In genomic region chr1:229258031-229258850, GRCh38 we compare ENCODE assay signal across 8 cellular contexts. TPM values are rescaled to one million over a fixed set of nuclear protein-coding genes. Genes with fewer than 3 reads are reported as not detected.
DNase-seq lines count a peak whose midpoint lies in the region; ATAC-seq, FAIRE-seq and TF ChIP-seq lines count a peak whose summit lies in the region.

No MANE protein-coding gene starts in this region.

- intact Hi-C loops in psoas muscle (cut with DNase I) = loop anchor here (1.0 to 2.0 kb wide), 3 partner anchors 223 to 257 kb away; no protein-coding TSS in a partner anchor

- H3K4me1 ChIP-seq in Loucy (ENCODE audit: insufficient read depth, low read length, poor library complexity, severe bottlenecking) (peaks cover 14% of the 10 kb centered on the region), psoas muscle (no peaks in the 10 kb centered on the region)

- WGBS in psoas muscle, 3 donors = 14 to 21% (median 16%) methylated on average over 5 of the region's 5 CpGs

- H3K79me2 ChIP-seq in Loucy (ENCODE audit: insufficient read depth, low read length) = no peaks in the 10 kb centered on the region

- H3K27ac ChIP-seq in psoas muscle = no peak overlapping the region

- H3K9me2 ChIP-seq in Loucy (replicated peaks; ENCODE audit: low read depth, low read length) = no peaks in the 10 kb centered on the region

- no peak overlapping the region for H3K4me3 Mint-ChIP-seq in activated naive CD8-positive, alpha-beta T cell treated with anti-CD3 and anti-CD28 coated beads for 36 hours
- H3K4me3 Mint-ChIP-seq in glutamatergic neuron (ENCODE audit: unreplicated experiment) = no peak overlapping the region

- H3K9me3 Mint-ChIP-seq in activated naive CD8-positive, alpha-beta T cell treated with anti-CD3 and anti-CD28 coated beads for 36 hours = no peaks in the 10 kb centered on the region
- no peaks in the 10 kb centered on the region for H3K9me3 Mint-ChIP-seq in glutamatergic neuron (ENCODE audit: unreplicated experiment)

- TF ChIP-seq CTCF in Loucy (conservative IDR thresholded peaks at IDR 0.05; ENCODE audit: low read length) (peak; percentile 91), glutamatergic neuron (IDR thresholded peaks at IDR 0.05; ENCODE audit: partially characterized antibody, unreplicated experiment) (peak; percentile 89), psoas muscle (IDR thresholded peaks at IDR 0.05) (peak; percentile 90)

- H3K9ac ChIP-seq in Loucy (ENCODE audit: low read depth, low read length, poor library complexity, severe bottlenecking) = peak overlapping the region; percentile 47

- H3K36me3 ChIP-seq in Loucy (ENCODE audit: insufficient read depth, low read length) = no peaks in the 10 kb centered on the region
- H3K36me3 ChIP-seq in psoas muscle (ENCODE audit: insufficient read depth in 1 of 2, low read depth in 1 of 2) = no peaks in the 10 kb centered on the region

- H3F3A ChIP-seq in Loucy (ENCODE audit: low read depth) = no peaks in the 10 kb centered on the region

- ATAC-seq in psoas muscle (peak; percentile 83 to 89 (median 84)), HG03432 (IDR thresholded peaks at IDR 0.05; ENCODE audit: unreplicated experiment) (no peak)

- no peaks in the 10 kb centered on the region for H3K27me3 Mint-ChIP-seq in activated naive CD8-positive, alpha-beta T cell treated with anti-CD3 and anti-CD28 coated beads for 36 hours
- peaks cover 3% of the 10 kb centered on the region for H3K27me3 Mint-ChIP-seq in glutamatergic neuron (ENCODE audit: unreplicated experiment)

- DNase-seq in SKM-1 (lab: John Stamatoyannopoulos, UW; ENCODE audit: unreplicated experiment) (peak; percentile 85), glutamatergic neuron (peak; percentile 48), psoas muscle (peak in 1 of 2 donors; percentile 39), NCI-H526 treated with DMSO at 0.1 percent for 48 hours (lab: John Stamatoyannopoulos, UW) (no peak)
- peak; percentile 44 for DNase-seq in activated naive CD8-positive, alpha-beta T cell treated with anti-CD3 and anti-CD28 coated beads for 36 hours

- H3K27me3 ChIP-seq in Loucy (ENCODE audit: insufficient read depth, low read length, poor library complexity, severe bottlenecking) (no peaks in the 10 kb centered on the region), psoas muscle (ENCODE audit: insufficient read depth in 3 of 3, low read length in 2 of 3) (no peaks in the 10 kb centered on the region)

- no peaks in the 10 kb centered on the region for H3K36me3 Mint-ChIP-seq in activated naive CD8-positive, alpha-beta T cell treated with anti-CD3 and anti-CD28 coated beads for 36 hours
- no peaks in the 10 kb centered on the region for H3K36me3 Mint-ChIP-seq in glutamatergic neuron (ENCODE audit: unreplicated experiment)

- peaks cover 28% of the 10 kb centered on the region for H3K4me1 Mint-ChIP-seq in activated naive CD8-positive, alpha-beta T cell treated with anti-CD3 and anti-CD28 coated beads for 36 hours
- peaks cover 2% of the 10 kb centered on the region for H3K4me1 Mint-ChIP-seq in glutamatergic neuron (ENCODE audit: low read depth, unreplicated experiment)

- H2AFZ ChIP-seq in Loucy (ENCODE audit: low read length) = peak overlapping the region; percentile 80

- peak overlapping the region; percentile 71 for H3K4me2 ChIP-seq in Loucy (ENCODE audit: low read depth, low read length, poor library complexity, severe bottlenecking)

- no peaks in the 10 kb centered on the region for H4K20me1 ChIP-seq in Loucy (ENCODE audit: insufficient read depth, low read length, poor library complexity, severe bottlenecking)

- no peak overlapping the region for H3K27ac Mint-ChIP-seq in activated naive CD8-positive, alpha-beta T cell treated with anti-CD3 and anti-CD28 coated beads for 36 hours
- H3K27ac Mint-ChIP-seq in glutamatergic neuron (ENCODE audit: unreplicated experiment) = no peak overlapping the region

- FAIRE-seq in G401.6 (lab: Jason Lieb, UNC) = peak; percentile 94

- no peaks in the 10 kb centered on the region for H3K9me3 ChIP-seq in Loucy (ENCODE audit: insufficient read depth, low read depth, low read length)
- H3K9me3 ChIP-seq in psoas muscle = no peaks in the 10 kb centered on the region

- peak overlapping the region; percentile 64 for H3K4me3 ChIP-seq in Loucy (ENCODE audit: low read length, poor library complexity, severe bottlenecking)
- no peak overlapping the region for H3K4me3 ChIP-seq in psoas muscle

RNA-seq across cellular contexts. Expression of gene RAB4A, which starts 12.7 kb away (rescaled TPM):
- 10 to 100 TPM; 36.0 to 36.9 TPM for total RNA-seq in activated naive CD8-positive, alpha-beta T cell treated with anti-CD3 and anti-CD28 coated beads for 36 hours
- total RNA-seq in glutamatergic neuron (ENCODE audit: unreplicated experiment) = 63.0 TPM
- total RNA-seq in psoas muscle = 10 to 100 TPM; 44.2 to 67.4 (median 54.3) TPM
- 10 to 100 TPM; 25.2 to 57.6 (median 31.0) TPM for polyA plus RNA-seq in psoas muscle
